In genomic region chr3:179828738-179829137, GRCh38 we compare ENCODE assay signal across 1 cellular context.
TF ChIP-seq lines count a peak whose summit lies in the region.

No MANE protein-coding gene starts in this region.

TF ChIP-seq in GM12878, 131 proteins besides CTCF, POLR2A, EP300 and RAD21 (continued from another document):
- no peak for TF ChIP-seq PRDM15 (CRISPR knock-in tag; IDR thresholded peaks at IDR 0.05)
